In the genomic region with DNA sequence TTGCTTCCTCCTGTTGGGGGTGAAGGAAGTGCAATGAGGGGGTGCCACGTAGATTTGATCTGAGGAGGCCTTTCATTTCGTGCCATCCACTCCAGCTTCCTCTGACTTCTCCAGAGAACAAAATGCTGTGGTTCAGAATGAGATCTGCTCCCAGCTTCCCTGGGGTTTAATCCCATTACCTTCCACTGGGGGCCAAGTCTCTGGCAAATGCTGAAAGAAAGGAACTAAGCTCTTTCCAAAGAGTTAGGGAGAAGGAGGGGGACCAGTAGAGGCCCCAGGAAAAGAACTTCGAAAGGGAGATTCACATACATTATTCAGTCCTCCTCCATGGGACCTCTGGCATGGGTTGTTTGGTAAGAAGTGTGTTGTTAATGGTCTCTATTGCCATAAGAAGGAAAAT, we compare ENCODE assay signal across 25 cellular contexts.
DNase-seq lines count a peak whose midpoint lies in the region; ATAC-seq and TF ChIP-seq lines count a peak whose summit lies in the region.
"Had no signal": no experiment of that assay in that cellular context is flagged by ENCODE, and none has a peak within 500 bp of the region (broad histone marks: within the 10 kb centered on the region; RNA-seq: fewer than 3 reads in every experiment).

No MANE protein-coding gene starts in this region.

- H3K4me1 ChIP-seq in A673 (ENCODE audit: insufficient read depth, low read length, poor library complexity, severe bottlenecking) = peaks cover 22% of the 10 kb centered on the region
- H3K4me1 ChIP-seq in endodermal cell (ENCODE audit: control insufficient read depth, insufficient read depth, low read length) = peaks cover 9% of the 10 kb centered on the region
- H3K4me1 ChIP-seq in neural progenitor cell = peaks cover 29% of the 10 kb centered on the region
- H3K4me1 ChIP-seq: BE2C had no signal

- peak overlapping the region; percentile 40 for H3K4me3 Mint-ChIP-seq in endodermal cell
- H3K4me3 Mint-ChIP-seq in neural progenitor cell = peak overlapping the region; percentile 38
- H3K4me3 Mint-ChIP-seq: CD14-positive monocyte; CD8-positive, alpha-beta memory T cell had no signal

- H3K36me3 Mint-ChIP-seq in endodermal cell (ENCODE audit: low read depth) (peaks cover 2% of the 10 kb centered on the region), neural progenitor cell (no peaks in the 10 kb centered on the region)
- H3K36me3 Mint-ChIP-seq: CD14-positive monocyte; CD8-positive, alpha-beta memory T cell had no signal

- H3K27me3 ChIP-seq in A673 (replicated peaks; ENCODE audit: insufficient read depth, low read depth, low read length, poor library complexity) (no peaks in the 10 kb centered on the region), endodermal cell (ENCODE audit: control insufficient read depth, insufficient read depth, low read length, poor library complexity, severe bottlenecking) (no peaks in the 10 kb centered on the region), neural progenitor cell (peaks cover 10% of the 10 kb centered on the region)
- H3K27me3 ChIP-seq: BE2C, MG63 had no signal

- H3K79me2 ChIP-seq in neural progenitor cell (ENCODE audit: low read depth) = no peaks in the 10 kb centered on the region

- CTCF ChIA-PET in A673 (lab: Charles Lee) = interaction anchor here (0.5 kb wide), 1 partner anchor 88 kb away, joined by 3 read pairs; no protein-coding TSS in a partner anchor

- H3F3A ChIP-seq in neural progenitor cell (ENCODE audit: low read depth) = peaks cover 34% of the 10 kb centered on the region

- H3K27ac ChIP-seq in A673 (ENCODE audit: low read depth, low read length, poor library complexity, severe bottlenecking) (no peak overlapping the region), endodermal cell (ENCODE audit: low read depth, low read length) (no peak overlapping the region), neural progenitor cell (peak overlapping the region; percentile 60)
- H3K27ac ChIP-seq: 22Rv1 had no signal

- WGBS in endodermal cell (ENCODE audit: insufficient coverage in 1 of 2, insufficient read length in 1 of 2), 2 experiments = 40% methylated on average over 3 of the region's 3 CpGs; no CpG with 5 or more reads in 1 of the 2 experiments

- POLR2A ChIA-PET in A673 (lab: Charles Lee; ENCODE audit: low non-redundant PET) = interaction anchor here (0.6 to 0.7 kb wide), 2 partner anchors 21 to 474 kb away, joined by 3 to 5 read pairs; no protein-coding TSS in a partner anchor

- no peak for ATAC-seq in HG03095 (IDR thresholded peaks at IDR 0.05; ENCODE audit: unreplicated experiment)
- ATAC-seq: PC-3 had no signal

- no peak overlapping the region for H2AFZ ChIP-seq in neural progenitor cell (replicated peaks)

- intact Hi-C loops in A673 (cut with micrococcal nuclease; ENCODE audit: unreplicated experiment) = no loop called here

- DNase-seq in A673 (ENCODE audit: low spot score) (peak; percentile 86), NCI-H82 treated with DMSO at 0.1 percent for 48 hours (lab: John Stamatoyannopoulos, UW; ENCODE audit: unreplicated experiment) (peak; percentile 19), endodermal cell (peak; percentile 80), neural progenitor cell (ENCODE audit: low spot score) (peak; percentile 73), NCI-H345 (lab: John Stamatoyannopoulos, UW) (no peak)
- DNase-seq in activated CD8-positive, alpha-beta memory T cell treated with anti-CD3 and anti-CD28 coated beads for 24 hours = no peak
- DNase-seq: ACHN; BE2C; CD8-positive, alpha-beta memory T cell; DMS153; DND-41; IMR-90; KG1; MG63; NCI-H1048; NCI-H1417; NCI-H1694; NCI-H2081; NCI-H2227 treated with DMSO at 0.1 percent for 48 hours; NCI-H510A; PC-3; SK-N-SH had no signal

- peak overlapping the region; percentile 1 for H3K9ac ChIP-seq in endodermal cell (ENCODE audit: extremely low read depth, low read length, poor library complexity, severe bottlenecking)
- no peak overlapping the region for H3K9ac ChIP-seq in neural progenitor cell
- H3K9ac ChIP-seq: SK-N-SH had no signal

- no peaks in the 10 kb centered on the region for H3K9me3 Mint-ChIP-seq in endodermal cell
- H3K9me3 Mint-ChIP-seq in neural progenitor cell = peaks cover 19% of the 10 kb centered on the region

- H3K9me3 ChIP-seq in A673 (ENCODE audit: low read depth, low read length, poor library complexity, severe bottlenecking) (no peaks in the 10 kb centered on the region), endodermal cell (ENCODE audit: control insufficient read depth, low read length) (no peaks in the 10 kb centered on the region), neural progenitor cell (ENCODE audit: low read depth) (no peaks in the 10 kb centered on the region)
- H3K9me3 ChIP-seq: BE2C, MG63 had no signal

- H3K27me3 Mint-ChIP-seq in endodermal cell (ENCODE audit: insufficient read depth) (no peaks in the 10 kb centered on the region), neural progenitor cell (ENCODE audit: insufficient read depth, low read depth) (peaks cover 22% of the 10 kb centered on the region)
- H3K27me3 Mint-ChIP-seq: CD8-positive, alpha-beta memory T cell had no signal

- H3K36me3 ChIP-seq in A673 (ENCODE audit: insufficient read depth, low read length, poor library complexity, severe bottlenecking) = no peaks in the 10 kb centered on the region
- H3K36me3 ChIP-seq in endodermal cell (ENCODE audit: control insufficient read depth, insufficient read depth, low read length) = no peaks in the 10 kb centered on the region
- no peaks in the 10 kb centered on the region for H3K36me3 ChIP-seq in neural progenitor cell
- H3K36me3 ChIP-seq: BE2C, MG63 had no signal

- H3K4me3 ChIP-seq in A673 (ENCODE audit: low read depth, low read length, poor library complexity, severe bottlenecking) (no peak overlapping the region), endodermal cell (ENCODE audit: low read length) (peak overlapping the region; percentile 65), neural progenitor cell (peak overlapping the region; percentile 24)
- H3K4me3 ChIP-seq: MG63 had no signal

- TF ChIP-seq CTCF in A673 (conservative IDR thresholded peaks at IDR 0.05; ENCODE audit: low read depth, low read length) (no peak), endodermal cell (conservative IDR thresholded peaks at IDR 0.05) (peak; percentile 60), neural progenitor cell (IDR thresholded peaks at IDR 0.05) (peak; percentile 31)

- BruUV-seq in A673 (replicated peaks; lab: Mats Ljungman, UMichigan) = no TSS peak

- peaks cover 49% of the 10 kb centered on the region for H3K4me1 Mint-ChIP-seq in endodermal cell
- peaks cover 34% of the 10 kb centered on the region for H3K4me1 Mint-ChIP-seq in neural progenitor cell
- H3K4me1 Mint-ChIP-seq: CD14-positive monocyte; CD8-positive, alpha-beta memory T cell had no signal

- peaks cover 18% of the 10 kb centered on the region for H4K20me1 ChIP-seq in neural progenitor cell (ENCODE audit: low read depth)

- H3K27ac Mint-ChIP-seq in endodermal cell (peak overlapping the region; percentile 96), neural progenitor cell (peak overlapping the region; percentile 76)
- H3K27ac Mint-ChIP-seq: CD14-positive monocyte; CD8-positive, alpha-beta memory T cell had no signal

- peak overlapping the region; percentile 73 for H3K4me2 ChIP-seq in neural progenitor cell
- H3K4me2 ChIP-seq: SK-N-SH had no signal

Comparison
In these comparisons a context has a peak if more than half of its experiments do, and no peak if none do; other contexts are left out.
1. DNase-seq: peak in A673 (single experiment), NCI-H82 treated with DMSO at 0.1 percent for 48 hours (single experiment), endodermal cell (single experiment) and neural progenitor cell (single experiment); none in NCI-H345 (single experiment) and activated CD8-positive, alpha-beta memory T cell treated with anti-CD3 and anti-CD28 coated beads for 24 hours (single experiment).